ENCODE assay signal across 8 cellular contexts in genomic region chr1:167090289-167090942, GRCh38. TPM values are rescaled to one million over a fixed set of nuclear protein-coding genes. Genes with fewer than 3 reads are reported as not detected.
DNase-seq lines count a peak whose midpoint lies in the region; ATAC-seq and TF ChIP-seq lines count a peak whose summit lies in the region.
"Had no signal": no experiment of that assay in that cellular context is flagged by ENCODE, and none has a peak within 500 bp of the region (broad histone marks: within the 10 kb centered on the region; RNA-seq: fewer than 3 reads in every experiment).

GPA33 (minus strand) TSS chr1:167090377; CDS start chr1:167090287, 90 bp downstream.

- no peak for TF ChIP-seq POLR2A in prostate gland (IDR thresholded peaks at IDR 0.05)

- no peaks in the 10 kb centered on the region for H3K9me3 ChIP-seq in psoas muscle
- no peaks in the 10 kb centered on the region for H3K9me3 ChIP-seq in tibial artery
- no peaks in the 10 kb centered on the region for H3K9me3 ChIP-seq in prostate gland
- H3K9me3 ChIP-seq: SJSA1 had no signal

- TF ChIP-seq CTCF in psoas muscle (IDR thresholded peaks at IDR 0.05) (no peak), tibial artery (IDR thresholded peaks at IDR 0.05) (no peak), prostate gland (IDR thresholded peaks at IDR 0.05) (no peak)

- H3K27ac Mint-ChIP-seq in activated CD8-positive, alpha-beta T cell treated with anti-CD3 and anti-CD28 coated beads, Interleukin-2, amount 10 ng/mL, durations not matched to agents 7 days and 5 days, result peak within 1 kb of the TSS; percentile 85

- peak within 1 kb of the TSS; percentile 10 for H3K27ac ChIP-seq in psoas muscle
- H3K27ac ChIP-seq in tibial artery, result no peak within 1 kb of the TSS
- no peak within 1 kb of the TSS for H3K27ac ChIP-seq in prostate gland
- H3K27ac ChIP-seq: SJSA1 had no signal

- CTCF ChIA-PET in activated CD8-positive, alpha-beta T cell treated with anti-CD3 and anti-CD28 coated beads, Interleukin-2, amount 10 ng/mL, durations not matched to agents 7 days and 5 days (lab: Charles Lee), result interaction anchor here (0.7 to 4.1 kb wide), 4 partner anchors 19 to 180 kb away, joined by 3 to 18 read pairs (median 7); partner anchors contain the start of gene POU2F1

- ATAC-seq in GM19395 (IDR thresholded peaks at IDR 0.05; ENCODE audit: unreplicated experiment) (peak; percentile 77), HG03575 (IDR thresholded peaks at IDR 0.05; ENCODE audit: extremely low read depth, insufficient number of reproducible peaks, low FRiP score, unreplicated experiment) (peak; percentile 35), psoas muscle (no peak)
- ATAC-seq in activated CD8-positive, alpha-beta T cell treated with anti-CD3 and anti-CD28 coated beads, Interleukin-2, amount 10 ng/mL, durations not matched to agents 7 days and 5 days, result peak; percentile 76

- H3K36me3 ChIP-seq in psoas muscle (ENCODE audit: insufficient read depth in 1 of 2, low read depth in 1 of 2) (no peaks in the 10 kb centered on the region), tibial artery (no peaks in the 10 kb centered on the region), prostate gland (no peaks in the 10 kb centered on the region)
- H3K36me3 ChIP-seq: SJSA1 had no signal

- peaks cover 25% of the 10 kb centered on the region for H3K4me1 ChIP-seq in psoas muscle
- peaks cover 0 to 23% (median 16%) of the 10 kb centered on the region in 4 donors for H3K4me1 ChIP-seq in tibial artery
- H3K4me1 ChIP-seq in prostate gland (replicated peaks), result no peaks in the 10 kb centered on the region
- H3K4me1 ChIP-seq: SJSA1 had no signal

- H3K9me3 Mint-ChIP-seq in activated CD8-positive, alpha-beta T cell treated with anti-CD3 and anti-CD28 coated beads, Interleukin-2, amount 10 ng/mL, durations not matched to agents 7 days and 5 days (ENCODE audit: insufficient read depth), result no peaks in the 10 kb centered on the region

- H3K36me3 Mint-ChIP-seq in activated CD8-positive, alpha-beta T cell treated with anti-CD3 and anti-CD28 coated beads, Interleukin-2, amount 10 ng/mL, durations not matched to agents 7 days and 5 days (ENCODE audit: low read depth), result peaks cover 4% of the 10 kb centered on the region

- no peak within 1 kb of the TSS for H3K4me3 Mint-ChIP-seq in activated CD8-positive, alpha-beta T cell treated with anti-CD3 and anti-CD28 coated beads, Interleukin-2, amount 10 ng/mL, durations not matched to agents 7 days and 5 days

- H3K4me3 ChIP-seq in psoas muscle (no peak within 1 kb of the TSS), tibial artery (no peak within 1 kb of the TSS), prostate gland (no peak within 1 kb of the TSS)
- H3K4me3 ChIP-seq: SJSA1 had no signal

- WGBS in psoas muscle, 3 donors, result 72 to 89% (median 84%) methylated on average over 1 of the region's 1 CpG
- 79% methylated on average over 1 of the region's 1 CpG for WGBS in prostate gland

- POLR2A ChIA-PET in activated CD8-positive, alpha-beta T cell treated with anti-CD3 and anti-CD28 coated beads, Interleukin-2, amount 10 ng/mL, durations not matched to agents 7 days and 5 days (lab: Charles Lee), result interaction anchor here (0.7 kb wide), 1 partner anchor 10 kb away, joined by 3 read pairs; no protein-coding TSS in a partner anchor

- intact Hi-C loops in psoas muscle (cut with DNase I), result no loop called here
- intact Hi-C loops in tibial artery (cut with DNase I; ENCODE audit: low total_unique reads), result no loop called here
- intact Hi-C loops in prostate gland (cut with DNase I), result no loop called here

- H3K27me3 Mint-ChIP-seq in activated CD8-positive, alpha-beta T cell treated with anti-CD3 and anti-CD28 coated beads, Interleukin-2, amount 10 ng/mL, durations not matched to agents 7 days and 5 days (ENCODE audit: low read depth), result no peaks in the 10 kb centered on the region

- H3K27me3 ChIP-seq in psoas muscle (ENCODE audit: insufficient read depth in 3 of 3, low read length in 2 of 3), result no peaks in the 10 kb centered on the region
- no peaks in the 10 kb centered on the region for H3K27me3 ChIP-seq in tibial artery
- no peaks in the 10 kb centered on the region for H3K27me3 ChIP-seq in prostate gland (replicated peaks; ENCODE audit: insufficient read depth)
- H3K27me3 ChIP-seq: SJSA1 had no signal

- no peak for DNase-seq in activated CD8-positive, alpha-beta T cell treated with anti-CD3 and anti-CD28 coated beads, Interleukin-2, amount 10 ng/mL, durations not matched to agents 7 days and 5 days
- no peak for DNase-seq in psoas muscle
- no peak for DNase-seq in tibial artery
- no peak for DNase-seq in prostate gland (ENCODE audit: low spot score)
- no peak for DNase-seq in NCI-H1417 treated with DMSO at 0.1 percent for 48 hours (lab: John Stamatoyannopoulos, UW)

- H3K4me1 Mint-ChIP-seq in activated CD8-positive, alpha-beta T cell treated with anti-CD3 and anti-CD28 coated beads, Interleukin-2, amount 10 ng/mL, durations not matched to agents 7 days and 5 days (ENCODE audit: low read depth), result peaks cover 14% of the 10 kb centered on the region

RNA-seq across cellular contexts. Expression of gene GPA33, which starts in this region (rescaled TPM):
- under 1 TPM; 0.16 to 0.24 TPM for total RNA-seq in activated CD8-positive, alpha-beta T cell treated with anti-CD3 and anti-CD28 coated beads, Interleukin-2, amount 10 ng/mL, durations not matched to agents 7 days and 5 days
- total RNA-seq in psoas muscle (1 to 10 TPM in 1 of 4 donors, under 1 TPM in 2, not detected in 1; 0.12 to 2.2 (median 0.27) TPM), prostate gland (not detected)
- polyA plus RNA-seq in psoas muscle, result under 1 TPM in 2 of 3 donors, not detected in 1; 0.06 to 0.10 TPM
- total RNA-seq: SJSA1 had no signal

Comparison
In these comparisons a context has a peak if more than half of its experiments do, and no peak if none do; other contexts are left out.
1. Peak in ATAC-seq in activated CD8-positive, alpha-beta T cell treated with anti-CD3 and anti-CD28 coated beads, Interleukin-2, amount 10 ng/mL, durations not matched to agents 7 days and 5 days; RNA of the gene not detected or under 1 TPM.
2. ATAC-seq: peak in GM19395 (single experiment) and HG03575 (single experiment); none in psoas muscle (0 of 4).